ENCODE assay signal across 28 cellular contexts in genomic region chr21:29648710-29649240, GRCh38.
"Had no signal": no experiment of that assay in that cellular context is flagged by ENCODE, and none has a peak within 500 bp of the region (broad histone marks: within the 10 kb centered on the region; RNA-seq: fewer than 3 reads in every experiment).

No MANE protein-coding gene starts in this region.

- H3K36me3 ChIP-seq: ascending aorta had no signal

- H3K27me3 Mint-ChIP-seq: activated CD4-positive, alpha-beta memory T cell treated with anti-CD3 and anti-CD28 coated beads for 36 hours; activated naive CD8-positive, alpha-beta T cell treated with anti-CD3 and anti-CD28 coated beads, Interleukin-2, amount 50 U/mL, for 24 hours; T-helper 17 cell had no signal

- H3K4me1 Mint-ChIP-seq: T-helper 17 cell had no signal

- H3K9me3 ChIP-seq: ascending aorta, body of pancreas had no signal

- H2AFZ ChIP-seq: PC-9 had no signal

- FAIRE-seq: bronchial epithelial cell, TTC549 had no signal

- DNase-seq: activated CD4-positive, alpha-beta memory T cell treated with anti-CD3 and anti-CD28 coated beads for 36 hours; activated CD4-positive, alpha-beta T cell treated with anti-CD3 and anti-CD28 coated beads for 48 hours; activated CD4-positive, CD25-positive, alpha-beta regulatory T cell; activated CD8-positive, alpha-beta memory T cell treated with anti-CD3 and anti-CD28 coated beads for 24 hours; activated effector memory CD4-positive, alpha-beta T cell treated with anti-CD3 and anti-CD28 coated beads, Interleukin-2, amount 50 U/mL, for 16 hours; activated naive CD4-positive, alpha-beta T cell treated with Interleukin-2 at 50 U/mL for 16 hours; activated naive CD8-positive, alpha-beta T cell treated with anti-CD3 and anti-CD28 coated beads, Interleukin-2, amount 50 U/mL, for 24 hours; activated T-cell treated with anti-CD3 and anti-CD28 coated beads, Interleukin-2, amount 50 U/mL, for 4 hours; amniotic stem cell; body of pancreas; central memory CD4-positive, alpha-beta T cell; Karpas-422; MM.1S; NCI-H1105; NCI-H1436; NCI-H1694 treated with DMSO at 0.1 percent for 48 hours; NCI-H2029 treated with DMSO at 0.1 percent for 48 hours; NCI-H345; NCI-H510A; NCI-H526 treated with DMSO at 0.1 percent for 48 hours; PC-9; SIG-M5; T-helper 17 cell; T-helper 9 cell had no signal

- ATAC-seq: activated naive CD4-positive, alpha-beta T cell treated with anti-CD3 and anti-CD28 coated beads, Interleukin-2, amount 50 U/mL, for 72 hours; activated naive CD8-positive, alpha-beta T cell treated with anti-CD3 and anti-CD28 coated beads, Interleukin-2, amount 50 U/mL, for 24 hours; activated T-cell treated with anti-CD3 and anti-CD28 coated beads, Interleukin-2, amount 50 U/mL, for 4 hours; body of pancreas; T-helper 17 cell had no signal

- H3K27me3 ChIP-seq: ascending aorta, body of pancreas had no signal

- H3K4me1 ChIP-seq: ascending aorta, body of pancreas had no signal

- H3K4me2 ChIP-seq: PC-9 had no signal

- H3K36me3 Mint-ChIP-seq: activated CD4-positive, alpha-beta memory T cell treated with anti-CD3 and anti-CD28 coated beads for 36 hours; activated naive CD4-positive, alpha-beta T cell treated with anti-CD3 and anti-CD28 coated beads, Interleukin-2, amount 50 U/mL, for 72 hours had no signal

- H3K27ac ChIP-seq: ascending aorta, body of pancreas, PC-9 had no signal

- H3K27ac Mint-ChIP-seq: activated CD4-positive, alpha-beta memory T cell treated with anti-CD3 and anti-CD28 coated beads for 36 hours; activated naive CD4-positive, alpha-beta T cell treated with anti-CD3 and anti-CD28 coated beads, Interleukin-2, amount 50 U/mL, for 72 hours; activated naive CD8-positive, alpha-beta T cell treated with anti-CD3 and anti-CD28 coated beads, Interleukin-2, amount 50 U/mL, for 24 hours; T-helper 17 cell had no signal

- H3K9me3 Mint-ChIP-seq: activated CD4-positive, alpha-beta memory T cell treated with anti-CD3 and anti-CD28 coated beads for 36 hours; activated naive CD4-positive, alpha-beta T cell treated with anti-CD3 and anti-CD28 coated beads, Interleukin-2, amount 50 U/mL, for 72 hours; activated naive CD8-positive, alpha-beta T cell treated with anti-CD3 and anti-CD28 coated beads, Interleukin-2, amount 50 U/mL, for 24 hours; activated T-cell treated with anti-CD3 and anti-CD28 coated beads, Interleukin-2, amount 50 U/mL, for 4 hours had no signal

- H3K4me3 ChIP-seq: ascending aorta, body of pancreas, PC-9 had no signal

- H3K4me3 Mint-ChIP-seq: activated CD4-positive, alpha-beta memory T cell treated with anti-CD3 and anti-CD28 coated beads for 36 hours; activated naive CD8-positive, alpha-beta T cell treated with anti-CD3 and anti-CD28 coated beads, Interleukin-2, amount 50 U/mL, for 24 hours; activated T-cell treated with anti-CD3 and anti-CD28 coated beads, Interleukin-2, amount 50 U/mL, for 4 hours; T-helper 17 cell had no signal
